Comparison of ENCODE assay signal across 10 cellular contexts in genomic region chr5:151084363-151084762, GRCh38. TPM values are rescaled to one million over a fixed set of nuclear protein-coding genes. Genes with fewer than 3 reads are reported as not detected.
DNase-seq lines count a peak whose midpoint lies in the region; ATAC-seq and TF ChIP-seq lines count a peak whose summit lies in the region.
"Had no signal": no experiment of that assay in that cellular context is flagged by ENCODE, and none has a peak within 500 bp of the region (broad histone marks: within the 10 kb centered on the region; RNA-seq: fewer than 3 reads in every experiment).

No MANE protein-coding gene starts in this region.

- no peak for DNase-seq in effector memory CD8-positive, alpha-beta T cell
- DNase-seq in smooth muscle cell (lab: John Stamatoyannopoulos, UW; ENCODE audit: unreplicated experiment) (no peak), activated gamma-delta T cell (lab: John Stamatoyannopoulos, UW) (no peak), iPS-NIHi7 (ENCODE audit: extremely low spot score) (no peak)
- DNase-seq: GM23248, OCI-M1, T1000 had no signal

- H3K4me3 Mint-ChIP-seq in effector memory CD8-positive, alpha-beta T cell, result peak overlapping the region in 1 of 2 donors; percentile 64

- H3K4me2 ChIP-seq in SU-DHL-6 (ENCODE audit: low read depth, low read length, poor library complexity, severe bottlenecking) (peak overlapping the region; percentile 93), smooth muscle cell (no peak overlapping the region)

- H3K4me1 Mint-ChIP-seq in effector memory CD8-positive, alpha-beta T cell (ENCODE audit: low read depth in 2 of 2), result peaks cover 40 to 47% of the 10 kb centered on the region in 2 donors

- H3K79me2 ChIP-seq in SU-DHL-6 (ENCODE audit: insufficient read depth, low read length) (peaks cover 56% of the 10 kb centered on the region), smooth muscle cell (ENCODE audit: low read depth) (peaks cover 11% of the 10 kb centered on the region)

- peaks cover 30% of the 10 kb centered on the region; the same call in 1 of the 2 replicates for H3F3A ChIP-seq in SU-DHL-6 (ENCODE audit: insufficient read depth)
- peaks cover 14% of the 10 kb centered on the region for H3F3A ChIP-seq in smooth muscle cell (ENCODE audit: low read depth)

- H3K4me1 ChIP-seq in smooth muscle cell (ENCODE audit: low read depth), result peaks cover 12% of the 10 kb centered on the region

- H3K4me3 ChIP-seq in GM08714 (ENCODE audit: low read length) (peak overlapping the region; percentile 92), SU-DHL-6 (ENCODE audit: insufficient read depth, low read length, poor library complexity, severe bottlenecking) (no peak overlapping the region), smooth muscle cell (no peak overlapping the region)
- H3K4me3 ChIP-seq: GM23248 had no signal

- WGBS in smooth muscle cell (ENCODE audit: low lambda C conversion rate), result 90% methylated on average over 7 of the region's 7 CpGs

- no peak overlapping the region for H3K9ac ChIP-seq in SU-DHL-6 (ENCODE audit: low read length)
- peak overlapping the region; percentile 76 for H3K9ac ChIP-seq in smooth muscle cell (ENCODE audit: low read depth)
- H3K9ac ChIP-seq: GM23248 had no signal

- H3K27ac ChIP-seq in SU-DHL-6 (ENCODE audit: low read depth, low read length), result peak overlapping the region; percentile 7; the same call in 1 of the 2 replicates
- H3K27ac ChIP-seq in smooth muscle cell (ENCODE audit: low read depth), result peak overlapping the region; percentile 91
- H3K27ac ChIP-seq: GM23248 had no signal

- no peaks in the 10 kb centered on the region for H3K27me3 ChIP-seq in SU-DHL-6 (ENCODE audit: low read length)
- no peaks in the 10 kb centered on the region for H3K27me3 ChIP-seq in smooth muscle cell (ENCODE audit: low read depth)

- H2AFZ ChIP-seq in SU-DHL-6 (ENCODE audit: low read depth, low read length, severe bottlenecking), result no peak overlapping the region
- no peak overlapping the region for H2AFZ ChIP-seq in smooth muscle cell (ENCODE audit: low read depth)
- H2AFZ ChIP-seq: GM23248 had no signal

- H3K36me3 ChIP-seq in SU-DHL-6 (ENCODE audit: low read length) (no peaks in the 10 kb centered on the region), smooth muscle cell (ENCODE audit: low read depth) (no peaks in the 10 kb centered on the region)

- H3K27ac Mint-ChIP-seq in effector memory CD8-positive, alpha-beta T cell, result peak overlapping the region; percentile 66 to 75

- no peaks in the 10 kb centered on the region for H3K27me3 Mint-ChIP-seq in effector memory CD8-positive, alpha-beta T cell

- H3K9me2 ChIP-seq in SU-DHL-6 (replicated peaks; ENCODE audit: insufficient read depth, low read length), result no peaks in the 10 kb centered on the region

- ATAC-seq in effector memory CD8-positive, alpha-beta T cell (replicated peaks), result no peak
- ATAC-seq in HG03139 (IDR thresholded peaks at IDR 0.05; ENCODE audit: unreplicated experiment), result no peak

- H3K9me3 Mint-ChIP-seq in effector memory CD8-positive, alpha-beta T cell, result no peaks in the 10 kb centered on the region

- H3K9me3 ChIP-seq in SU-DHL-6 (ENCODE audit: insufficient read depth, low read length) (no peaks in the 10 kb centered on the region), smooth muscle cell (replicated peaks; ENCODE audit: low read depth) (no peaks in the 10 kb centered on the region)

- H3K36me3 Mint-ChIP-seq in effector memory CD8-positive, alpha-beta T cell (ENCODE audit: insufficient read depth), result peaks cover 26% of the 10 kb centered on the region

- no peak for TF ChIP-seq CTCF in SU-DHL-6 (IDR thresholded peaks at IDR 0.05; ENCODE audit: insufficient read depth, low read length, poor library complexity, severe bottlenecking)
- no peak for TF ChIP-seq CTCF in smooth muscle cell (IDR thresholded peaks at IDR 0.05; ENCODE audit: borderline replicate concordance, insufficient read depth, poor library complexity, severe bottlenecking)

- no peaks in the 10 kb centered on the region for H4K20me1 ChIP-seq in SU-DHL-6 (ENCODE audit: low read depth, low read length)
- H4K20me1 ChIP-seq in smooth muscle cell (ENCODE audit: low read depth), result peaks cover 8% of the 10 kb centered on the region

RNA-seq across cellular contexts. Expression of gene TNIP1, which starts 3.5 kb away (rescaled TPM):
- 45.7 and 51.4 TPM in 2 replicates for total RNA-seq in smooth muscle cell
- 64.4 and 73.7 TPM in 2 replicates for polyA plus RNA-seq in smooth muscle cell
